8 cellular contexts compared by ENCODE assay signal in the genomic region with DNA sequence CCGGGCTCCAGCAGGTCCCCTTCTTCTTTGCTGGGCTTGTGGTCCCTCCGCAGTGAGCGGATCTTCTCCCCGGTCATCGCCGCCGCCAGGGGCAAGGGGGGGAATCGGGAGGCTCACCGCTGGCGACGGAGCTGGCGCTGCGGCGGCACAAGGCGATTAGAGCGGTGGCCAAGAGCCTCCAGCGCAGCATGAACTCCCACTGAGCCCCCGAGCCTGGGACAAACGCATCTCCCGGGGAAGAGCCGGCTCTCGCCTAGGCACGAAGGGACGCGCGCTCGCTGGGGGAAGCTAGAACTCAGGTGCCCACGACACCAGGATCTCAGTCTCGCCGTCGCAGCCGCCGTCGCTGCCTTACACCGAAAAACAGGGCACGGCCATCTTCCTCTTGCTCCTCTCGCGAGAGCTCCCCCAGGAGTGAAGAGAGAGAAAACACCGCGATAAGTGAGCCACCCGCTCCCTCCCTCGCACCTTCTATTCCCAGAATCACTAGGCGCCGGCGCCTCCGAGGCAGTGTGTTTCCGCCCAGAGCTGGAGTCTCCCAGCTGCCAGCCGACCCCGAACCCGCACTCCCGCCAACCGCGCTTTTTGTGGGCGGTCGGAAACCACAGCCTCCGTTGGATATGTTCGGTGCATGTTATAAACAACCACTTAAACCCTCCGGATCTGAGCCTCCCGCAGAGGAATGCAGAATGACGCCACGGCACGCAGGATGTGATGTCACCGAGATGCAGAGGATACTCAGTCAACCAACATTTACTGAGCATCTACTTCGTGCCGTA. TPM values are rescaled to one million over a fixed set of nuclear protein-coding genes. Genes with fewer than 3 reads are reported as not detected.
DNase-seq lines count a peak whose midpoint lies in the region; ATAC-seq lines count a peak whose summit lies in the region.

ANKRD13C (minus strand) TSS at position 391 of the 779 bp plus-strand sequence; CDS start at position 77, 314 bp downstream.

- DNase-seq in NCI-H526 treated with DMSO at 0.1 percent for 48 hours (lab: John Stamatoyannopoulos, UW) (peak; percentile 92), dedifferentiated amniotic fluid mesenchymal stem cell (ENCODE audit: extremely low spot score) (peak; percentile 98), left kidney (ENCODE audit: low read depth, low spot score) (peak; percentile 99)
- peak; percentile 95 for DNase-seq in activated CD4-positive, alpha-beta T cell treated with anti-CD3 and anti-CD28 coated beads, Interleukin-2, amount 10 ng/mL, durations not matched to agents 7 days and 5 days
- peak; percentile 86 to 89 for DNase-seq in stimulated activated CD4-positive, alpha-beta T cell treated with anti-CD3 and anti-CD28 coated beads, Interleukin-2, amount 100 ng/mL, for 24 hours

- H3K9me3 ChIP-seq in BLaER1, result no peaks in the 10 kb centered on the region

- peak within 1 kb of the TSS; percentile 86 for H3K4me2 ChIP-seq in BLaER1

- peak within 1 kb of the TSS; percentile 96 for H3K9ac ChIP-seq in BLaER1

- H3K36me3 Mint-ChIP-seq in activated CD4-positive, alpha-beta T cell treated with anti-CD3 and anti-CD28 coated beads, Interleukin-2, amount 10 ng/mL, durations not matched to agents 7 days and 5 days (ENCODE audit: low read depth), result peaks cover 32% of the 10 kb centered on the region

- peaks cover 46% of the 10 kb centered on the region for H4K20me1 ChIP-seq in BLaER1

- peak within 1 kb of the TSS; percentile 82 for H3K4me3 ChIP-seq in BLaER1

- peaks cover 32% of the 10 kb centered on the region for H3K4me1 ChIP-seq in BLaER1

- peak; percentile 96 for ATAC-seq in GM19324 (IDR thresholded peaks at IDR 0.05; ENCODE audit: low FRiP score, unreplicated experiment)
- ATAC-seq in HG03469 (IDR thresholded peaks at IDR 0.05; ENCODE audit: unreplicated experiment), result peak; percentile 75

- peaks cover 38% of the 10 kb centered on the region for H3K4me1 Mint-ChIP-seq in activated CD4-positive, alpha-beta T cell treated with anti-CD3 and anti-CD28 coated beads, Interleukin-2, amount 10 ng/mL, durations not matched to agents 7 days and 5 days

- H3K27me3 ChIP-seq in BLaER1, result no peaks in the 10 kb centered on the region

- no peaks in the 10 kb centered on the region for H3K9me3 Mint-ChIP-seq in activated CD4-positive, alpha-beta T cell treated with anti-CD3 and anti-CD28 coated beads, Interleukin-2, amount 10 ng/mL, durations not matched to agents 7 days and 5 days

- H3K27ac Mint-ChIP-seq in activated CD4-positive, alpha-beta T cell treated with anti-CD3 and anti-CD28 coated beads, Interleukin-2, amount 10 ng/mL, durations not matched to agents 7 days and 5 days, result peak within 1 kb of the TSS; percentile 98

- H3K27me3 Mint-ChIP-seq in activated CD4-positive, alpha-beta T cell treated with anti-CD3 and anti-CD28 coated beads, Interleukin-2, amount 10 ng/mL, durations not matched to agents 7 days and 5 days, result no peaks in the 10 kb centered on the region

- POLR2A ChIA-PET in activated CD4-positive, alpha-beta T cell treated with anti-CD3 and anti-CD28 coated beads, Interleukin-2, amount 10 ng/mL, durations not matched to agents 7 days and 5 days (lab: Charles Lee), result interaction anchor here (0.6 to 1.6 kb wide), 5 partner anchors 57 to 1810 kb away, joined by 3 to 5 read pairs (median 4); partner anchors contain the start of genes CTH and SRSF11

- peaks cover 5% of the 10 kb centered on the region for H3K36me3 ChIP-seq in BLaER1

- H3K4me3 Mint-ChIP-seq in activated CD4-positive, alpha-beta T cell treated with anti-CD3 and anti-CD28 coated beads, Interleukin-2, amount 10 ng/mL, durations not matched to agents 7 days and 5 days, result peak within 1 kb of the TSS; percentile 91

- peak within 1 kb of the TSS; percentile 96 for H3K27ac ChIP-seq in BLaER1

- CTCF ChIA-PET in activated CD4-positive, alpha-beta T cell treated with anti-CD3 and anti-CD28 coated beads, Interleukin-2, amount 10 ng/mL, durations not matched to agents 7 days and 5 days (lab: Charles Lee), result interaction anchor here (0.5 to 1.7 kb wide), 7 partner anchors 8 to 58 kb away, joined by 3 to 4 read pairs (median 3); partner anchors contain the start of gene CTH

RNA-seq across cellular contexts. Expression of gene ANKRD13C, which starts in this region (rescaled TPM):
- total RNA-seq in activated CD4-positive, alpha-beta T cell treated with anti-CD3 and anti-CD28 coated beads, Interleukin-2, amount 10 ng/mL, durations not matched to agents 7 days and 5 days, result 10 to 100 TPM; 19.7 to 24.6 TPM

Comparison
In these comparisons a context has a peak if more than half of its experiments do, and no peak if none do; other contexts are left out.
1. Peak in every context shown above with its lines: DNase-seq, ATAC-seq, H3K4me3 ChIP-seq and H3K27ac ChIP-seq.